In genomic region chr10:29389935-29390334, GRCh38 we compare ENCODE assay signal across 28 cellular contexts.
DNase-seq lines count a peak whose midpoint lies in the region; ATAC-seq, FAIRE-seq and TF ChIP-seq lines count a peak whose summit lies in the region.
"Had no signal": no experiment of that assay in that cellular context is flagged by ENCODE, and none has a peak within 500 bp of the region (broad histone marks: within the 10 kb centered on the region; RNA-seq: fewer than 3 reads in every experiment).

No MANE protein-coding gene starts in this region.

- H4K8ac ChIP-seq in trophoblast cell (ENCODE audit: low read depth, low read length) = no peak overlapping the region

- H2BK120ac ChIP-seq in trophoblast cell (ENCODE audit: insufficient read depth, low read length, poor library complexity) = no peak overlapping the region

- in situ Hi-C loops in GM12878 (cut with MboI) = no loop called here

- TF ChIP-seq CTCF in GM12878 (IDR thresholded peaks at IDR 0.05 in 2 of 3, conservative IDR thresholded peaks at IDR 0.05 in 1 of 3; ENCODE audit: control insufficient read depth in 2 of 3, extremely low read depth in 1 of 3, insufficient read depth in 1 of 3, low read depth in 3 of 3, low read length in 3 of 3) (no peak), uterus (IDR thresholded peaks at IDR 0.05) (no peak)

- POLR2A ChIA-PET in GM12878 (lab: Charles Lee) = no interaction called here

- no peak overlapping the region for H2AFZ ChIP-seq in GM12878 (ENCODE audit: control insufficient read depth, low read depth, low read length)
- no peak overlapping the region for H2AFZ ChIP-seq in trophoblast cell (ENCODE audit: insufficient read depth, low read length, poor library complexity)

- WGBS in GM12878 (ENCODE audit: insufficient coverage, insufficient replicate concordance, low lambda C conversion rate, missing lambda C conversion rate) = 21% methylated on average over 9 of the region's 9 CpGs
- WGBS in trophoblast cell (ENCODE audit: extremely low coverage, insufficient coverage, insufficient read length) = no CpG with 5 or more reads among the region's 9 CpGs

- H3K4me3 ChIP-seq in GM12878 (no peak overlapping the region), trophoblast cell (ENCODE audit: low read depth, low read length) (no peak overlapping the region), uterus (no peak overlapping the region)
- H3K4me3 ChIP-seq: left lung, sigmoid colon had no signal

- peaks cover 6% of the 10 kb centered on the region for H3K79me1 ChIP-seq in trophoblast cell (ENCODE audit: low read length)

- no peak overlapping the region for H3K23ac ChIP-seq in trophoblast cell (ENCODE audit: low read length)

- H3K36me3 ChIP-seq in GM12878 (ENCODE audit: control insufficient read depth in 2 of 2, insufficient read depth in 2 of 2, low read length in 1 of 2) (no peaks in the 10 kb centered on the region), trophoblast cell (ENCODE audit: control insufficient read depth in 1 of 2, insufficient read depth in 2 of 2, low read length in 2 of 2) (no peaks in the 10 kb centered on the region), uterus (no peaks in the 10 kb centered on the region)
- H3K36me3 ChIP-seq: left lung, sigmoid colon, tibial nerve had no signal

- FAIRE-seq in GM12878 (lab: Jason Lieb, UNC) = no peak

- SMC1A ChIA-PET in GM12878 (lab: Charles Lee; ENCODE audit: uncharacterized antibody, unreplicated experiment) = interaction anchor here (0.7 to 1.1 kb wide), 2 partner anchors 18 to 21 kb away, joined by 4 to 5 read pairs; no protein-coding TSS in a partner anchor

- H3K27ac ChIP-seq in GM12878 (ENCODE audit: control insufficient read depth, insufficient read depth) (no peak overlapping the region), trophoblast cell (ENCODE audit: low read depth, low read length) (no peak overlapping the region), uterus (no peak overlapping the region)
- H3K27ac ChIP-seq: left lung had no signal

- intact Hi-C loops in GM12878 (cut with micrococcal nuclease; ENCODE audit: unreplicated experiment) = loop anchor here (5.0 kb wide), 2 partner anchors 57 to 107 kb away; no protein-coding TSS in a partner anchor
- intact Hi-C loops in uterus (cut with DNase I; ENCODE audit: low total_unique reads) = loop anchor here (10.0 kb wide), 1 partner anchor 65 kb away; no protein-coding TSS in a partner anchor

- H4K20me1 ChIP-seq in GM12878 (ENCODE audit: control insufficient read depth, insufficient read depth) = no peaks in the 10 kb centered on the region

- no TSS peak for BruUV-seq in GM12878 (replicated peaks; lab: Mats Ljungman, UMichigan)

- TF ChIP-seq EP300 in GM12878 (IDR thresholded peaks at IDR 0.05; ENCODE audit: borderline replicate concordance in 1 of 2, control insufficient read depth in 1 of 2, low read depth in 2 of 2, low read length in 2 of 2) = no peak

- H2BK12ac ChIP-seq in trophoblast cell (ENCODE audit: low read length) = peak overlapping the region; percentile 41

- peak; percentile 67 for ATAC-seq in GM12878
- no peak for ATAC-seq in HG03108 (IDR thresholded peaks at IDR 0.05; ENCODE audit: unreplicated experiment)
- ATAC-seq in GM19023 (IDR thresholded peaks at IDR 0.05; ENCODE audit: unreplicated experiment) = no peak
- ATAC-seq: left lung; Right ventricle myocardium inferior; stimulated activated naive CD8-positive, alpha-beta T cell treated with anti-CD3 and anti-CD28 coated beads, Interleukin-15, amount 100 ng/mL, for 72 hours had no signal

- no peaks in the 10 kb centered on the region for H3K4me1 ChIP-seq in GM12878 (ENCODE audit: control insufficient read depth, insufficient read depth, low read length)
- peaks cover 0 to 3% of the 10 kb centered on the region in 2 experiments for H3K4me1 ChIP-seq in trophoblast cell (ENCODE audit: control insufficient read depth in 1 of 2, insufficient read depth in 2 of 2, low read length in 2 of 2)
- no peaks in the 10 kb centered on the region for H3K4me1 ChIP-seq in uterus
- H3K4me1 ChIP-seq: left lung, sigmoid colon had no signal

- no peaks in the 10 kb centered on the region for H3K79me2 ChIP-seq in GM12878 (ENCODE audit: control insufficient read depth, insufficient read depth, low read length)
- no peaks in the 10 kb centered on the region for H3K79me2 ChIP-seq in trophoblast cell (ENCODE audit: control insufficient read depth, insufficient read depth, low read length, poor library complexity)

- no peak overlapping the region for H2AK5ac ChIP-seq in trophoblast cell (ENCODE audit: low read length)

- DNase-seq in MV-4-11 (lab: John Stamatoyannopoulos, UW) = peak; percentile 2
- DNase-seq in GM12878 (ENCODE audit: low read depth, low spot score) = no peak
- DNase-seq in kidney glomerular epithelial cell (lab: John Stamatoyannopoulos, UW) = peak; percentile 39
- DNase-seq in trophoblast cell = no peak
- DNase-seq in uterus = no peak
- DNase-seq in OCI-M2 (lab: John Stamatoyannopoulos, UW; ENCODE audit: unreplicated experiment) = no peak
- DNase-seq: activated B cell treated with CpG ODN at 0.5 μM for 24 hours; activated CD4-positive, alpha-beta T cell treated with anti-CD3 and anti-CD28 coated beads, Interleukin-2, amount 50 U/mL, for 48 hours; activated CD8-positive, alpha-beta memory T cell treated with anti-CD3 and anti-CD28 coated beads, Interleukin-2, amount 50 U/mL, for 4 hours; aorta; caudate nucleus; CD4-positive, CD25-positive, alpha-beta regulatory T cell; EL; foreskin fibroblast; left lung; NCI-H1417; NCI-H2081 treated with DMSO at 0.1 percent for 48 hours; NCI-H510A; nephron progenitor cell; posterior cingulate gyrus; sigmoid colon; stimulated activated CD4-positive, alpha-beta T cell treated with anti-CD3 and anti-CD28 coated beads, Interleukin-15, amount 100 ng/mL, for 24 hours; stimulated activated naive CD8-positive, alpha-beta T cell treated with anti-CD3 and anti-CD28 coated beads, Interleukin-15, amount 100 ng/mL, for 72 hours; T1000 had no signal

- no peaks in the 10 kb centered on the region for H3K27me3 ChIP-seq in GM12878 (replicated peaks in 1 of 2; ENCODE audit: control insufficient read depth in 2 of 2, insufficient read depth in 2 of 2, low read length in 1 of 2)
- no peaks in the 10 kb centered on the region for H3K27me3 ChIP-seq in trophoblast cell (ENCODE audit: insufficient read depth, low read length)
- H3K27me3 ChIP-seq in uterus = no peaks in the 10 kb centered on the region
- H3K27me3 ChIP-seq: left lung, sigmoid colon, tibial nerve had no signal

- CTCF ChIA-PET in GM12878 (lab: Yijun Ruan, JAX) = interaction anchor here (1.0 to 2.8 kb wide), 6 partner anchors 8 to 151 kb away, joined by 3 to 12 read pairs (median 4); no protein-coding TSS in a partner anchor

- TF ChIP-seq POLR2A in GM12878 (IDR thresholded peaks at IDR 0.05; ENCODE audit: low read depth, low read length) (no peak), uterus (IDR thresholded peaks at IDR 0.05) (no peak)

- no peak overlapping the region for H4K12ac ChIP-seq in trophoblast cell (ENCODE audit: low read depth, low read length)

- H3K14ac ChIP-seq in trophoblast cell (ENCODE audit: low read length) = no peak overlapping the region

- RAD21 ChIA-PET in GM12878 (lab: Charles Lee; ENCODE audit: unreplicated experiment) = interaction anchor here (1.1 to 1.3 kb wide), 2 partner anchors 9 to 12 kb away, joined by 3 to 4 read pairs; no protein-coding TSS in a partner anchor

- no peaks in the 10 kb centered on the region for H3K9me3 ChIP-seq in GM12878 (replicated peaks; ENCODE audit: control insufficient read depth, insufficient read depth, low read length)
- peaks cover 3% of the 10 kb centered on the region for H3K9me3 ChIP-seq in trophoblast cell (ENCODE audit: insufficient read depth, low read depth, low read length)
- H3K9me3 ChIP-seq in uterus = no peaks in the 10 kb centered on the region
- H3K9me3 ChIP-seq: left lung, sigmoid colon, tibial nerve had no signal

- no peak overlapping the region for H3K18ac ChIP-seq in trophoblast cell (ENCODE audit: low read length)

- no peak overlapping the region for H2BK5ac ChIP-seq in trophoblast cell (ENCODE audit: low read depth, low read length, poor library complexity)

- no peak overlapping the region for H3K9ac ChIP-seq in GM12878 (ENCODE audit: control insufficient read depth, insufficient read depth, low read length)
- no peak overlapping the region for H3K9ac ChIP-seq in trophoblast cell (ENCODE audit: low read length)

- H3K4me2 ChIP-seq in GM12878 (ENCODE audit: control insufficient read depth, insufficient read depth) (no peak overlapping the region), trophoblast cell (ENCODE audit: low read length) (no peak overlapping the region)

- H4K91ac ChIP-seq in trophoblast cell (ENCODE audit: low read depth, low read length) = peak overlapping the region; percentile 48

- no peak for TF ChIP-seq RAD21 in GM12878 (IDR thresholded peaks at IDR 0.05; ENCODE audit: insufficient read depth, low read depth, low read length)

- H3K4ac ChIP-seq in trophoblast cell (ENCODE audit: low read depth, low read length) = no peak overlapping the region

TF ChIP-seq in GM12878, 131 proteins besides CTCF, POLR2A, EP300 and RAD21 (continues in another document):
- TF ChIP-seq PKNOX1 (IDR thresholded peaks at IDR 0.05) = no peak

Comparison
In these comparisons a context has a peak if more than half of its experiments do, and no peak if none do; other contexts are left out.
1. DNase-seq: peak in MV-4-11 (single experiment) and kidney glomerular epithelial cell (single experiment); none in GM12878 (single experiment), trophoblast cell (0 of 2), uterus (0 of 2) and OCI-M2 (single experiment).